ENCODE assay signal across 23 cellular contexts in genomic region chr10:72490951-72491350, GRCh38.
DNase-seq lines count a peak whose midpoint lies in the region; ATAC-seq and TF ChIP-seq lines count a peak whose summit lies in the region.
"Had no signal": no experiment of that assay in that cellular context is flagged by ENCODE, and none has a peak within 500 bp of the region (broad histone marks: within the 10 kb centered on the region; RNA-seq: fewer than 3 reads in every experiment).

No MANE protein-coding gene starts in this region.

- H3K4me3 ChIP-seq in breast epithelium (no peak overlapping the region), WERI-Rb-1 (ENCODE audit: low read depth, low read length) (no peak overlapping the region)
- H3K4me3 ChIP-seq: BLaER1 treated with 17β-estradiol and CSF1 and Interleukin-3, amounts not matched to agents 10 nM and 100 nM; esophagus squamous epithelium; heart left ventricle; tibial artery had no signal

- no peak for ATAC-seq in activated T-helper 17 cell treated with anti-CD3 and anti-CD28 coated beads, Interleukin-2, amount 50 U/mL, for 72 hours (replicated peaks)
- ATAC-seq in HG03520 (IDR thresholded peaks at IDR 0.05; ENCODE audit: unreplicated experiment) = no peak
- ATAC-seq: heart left ventricle; left colon; stimulated activated naive CD8-positive, alpha-beta T cell treated with anti-CD3 and anti-CD28 coated beads, Interleukin-15, Interleukin-2, amounts not matched to agents 100 U/mL and 50 U/mL, for 24 hours had no signal

- intact Hi-C loops in MCF 10A (cut with micrococcal nuclease) = no loop called here
- intact Hi-C loops in breast epithelium (cut with DNase I; ENCODE audit: low total_unique reads) = no loop called here

- POLR2A ChIA-PET in MCF 10A (lab: Yijun Ruan, JAX) = no interaction called here

- H3K9me3 Mint-ChIP-seq in MCF 10A (ENCODE audit: unreplicated experiment) = no peaks in the 10 kb centered on the region
- H3K9me3 Mint-ChIP-seq in activated T-helper 17 cell treated with anti-CD3 and anti-CD28 coated beads, Interleukin-2, amount 50 U/mL, for 72 hours = no peaks in the 10 kb centered on the region
- H3K9me3 Mint-ChIP-seq: naive B cell had no signal

- no peak for TF ChIP-seq CTCF in MCF 10A (IDR thresholded peaks at IDR 0.05; ENCODE audit: unreplicated experiment)
- TF ChIP-seq CTCF in breast epithelium (IDR thresholded peaks at IDR 0.05) = no peak
- TF ChIP-seq CTCF in WERI-Rb-1 (IDR thresholded peaks at IDR 0.05; ENCODE audit: low read depth, low read length) = no peak

- no peaks in the 10 kb centered on the region for H3K27me3 Mint-ChIP-seq in MCF 10A (ENCODE audit: insufficient read depth, unreplicated experiment)
- H3K27me3 Mint-ChIP-seq in activated T-helper 17 cell treated with anti-CD3 and anti-CD28 coated beads, Interleukin-2, amount 50 U/mL, for 72 hours = no peaks in the 10 kb centered on the region
- H3K27me3 Mint-ChIP-seq: naive B cell had no signal

- no peaks in the 10 kb centered on the region for H3K27me3 ChIP-seq in breast epithelium
- H3K27me3 ChIP-seq in WERI-Rb-1 (ENCODE audit: insufficient read depth, low read depth, severe bottlenecking) = no peaks in the 10 kb centered on the region
- H3K27me3 ChIP-seq: BLaER1 treated with 17β-estradiol and CSF1 and Interleukin-3, amounts not matched to agents 10 nM and 100 nM; esophagus squamous epithelium; heart left ventricle; tibial artery had no signal

- H3K36me3 Mint-ChIP-seq in MCF 10A (ENCODE audit: insufficient read depth, unreplicated experiment) = no peaks in the 10 kb centered on the region
- H3K36me3 Mint-ChIP-seq in activated T-helper 17 cell treated with anti-CD3 and anti-CD28 coated beads, Interleukin-2, amount 50 U/mL, for 72 hours (ENCODE audit: low read depth) = no peaks in the 10 kb centered on the region

- DNase-seq in MCF 10A (ENCODE audit: unreplicated experiment) = peak; percentile 23
- DNase-seq in breast epithelium (ENCODE audit: low spot score in 2 of 2) = no peak
- peak; percentile 79 for DNase-seq in amniotic epithelial cell (ENCODE audit: low read depth)
- DNase-seq in fibroblast of peridontal ligament (ENCODE audit: extremely low read depth) = peak; percentile 18
- DNase-seq in kidney tubule cell (ENCODE audit: low spot score) = no peak
- DNase-seq in WERI-Rb-1 = no peak
- DNase-seq: activated CD4-positive, alpha-beta T cell treated with anti-CD3 and anti-CD28 coated beads for 1 hour; activated T-cell treated with anti-CD3 and anti-CD28 coated beads, Interleukin-2, amount 50 U/mL, for 1 hour; Calu3; cerebellar nuclear complex; esophagus squamous epithelium; heart left ventricle; left colon; mesendoderm; naive B cell; NCI-H1417 treated with DMSO at 0.1 percent for 48 hours; NCI-H524; stimulated activated CD4-positive, alpha-beta T cell treated with anti-CD3 and anti-CD28 coated beads, Interleukin-4, amount 100 ng/mL, for 24 hours; stimulated activated naive CD8-positive, alpha-beta T cell treated with anti-CD3 and anti-CD28 coated beads, Interleukin-15, Interleukin-2, amounts not matched to agents 100 U/mL and 50 U/mL, for 24 hours; tibial artery had no signal

- TF ChIP-seq POLR2A in breast epithelium (IDR thresholded peaks at IDR 0.05) = no peak

- no peak overlapping the region for H3K27ac Mint-ChIP-seq in MCF 10A (ENCODE audit: low read depth, unreplicated experiment)
- H3K27ac Mint-ChIP-seq in activated T-helper 17 cell treated with anti-CD3 and anti-CD28 coated beads, Interleukin-2, amount 50 U/mL, for 72 hours = no peak overlapping the region

- H3K4me1 Mint-ChIP-seq in MCF 10A (ENCODE audit: insufficient read depth, unreplicated experiment) = no peaks in the 10 kb centered on the region
- H3K4me1 Mint-ChIP-seq in activated T-helper 17 cell treated with anti-CD3 and anti-CD28 coated beads, Interleukin-2, amount 50 U/mL, for 72 hours = no peaks in the 10 kb centered on the region
- H3K4me1 Mint-ChIP-seq: naive B cell had no signal

- H3K4me1 ChIP-seq in breast epithelium = no peaks in the 10 kb centered on the region
- H3K4me1 ChIP-seq: BLaER1 treated with 17β-estradiol and CSF1 and Interleukin-3, amounts not matched to agents 10 nM and 100 nM; esophagus squamous epithelium; heart left ventricle; tibial artery had no signal

- CTCF ChIA-PET in MCF 10A (lab: Yijun Ruan, JAX) = no interaction called here

- H3K27ac ChIP-seq in breast epithelium = no peak overlapping the region
- H3K27ac ChIP-seq in WERI-Rb-1 = no peak overlapping the region
- H3K27ac ChIP-seq: BLaER1 treated with 17β-estradiol and CSF1 and Interleukin-3, amounts not matched to agents 10 nM and 100 nM; esophagus squamous epithelium; heart left ventricle; tibial artery had no signal

- H3K36me3 ChIP-seq in breast epithelium (no peaks in the 10 kb centered on the region), WERI-Rb-1 (no peaks in the 10 kb centered on the region)
- H3K36me3 ChIP-seq: esophagus squamous epithelium, tibial artery had no signal

- no peaks in the 10 kb centered on the region for H3K9me3 ChIP-seq in breast epithelium
- H3K9me3 ChIP-seq in WERI-Rb-1 (ENCODE audit: severe bottlenecking) = no peaks in the 10 kb centered on the region
- H3K9me3 ChIP-seq: BLaER1 treated with 17β-estradiol and CSF1 and Interleukin-3, amounts not matched to agents 10 nM and 100 nM; esophagus squamous epithelium; heart left ventricle; tibial artery had no signal

- no peak overlapping the region for H3K4me3 Mint-ChIP-seq in MCF 10A (ENCODE audit: unreplicated experiment)
- no peak overlapping the region for H3K4me3 Mint-ChIP-seq in activated T-helper 17 cell treated with anti-CD3 and anti-CD28 coated beads, Interleukin-2, amount 50 U/mL, for 72 hours
- H3K4me3 Mint-ChIP-seq: naive B cell had no signal

- BruUV-seq in MCF 10A (replicated peaks; lab: Mats Ljungman, UMichigan) = no TSS peak

Comparison
In these comparisons a context has a peak if more than half of its experiments do, and no peak if none do; other contexts are left out.
1. DNase-seq: peak in MCF 10A (single experiment), amniotic epithelial cell (single experiment) and fibroblast of peridontal ligament (single experiment); none in breast epithelium (0 of 2), kidney tubule cell (single experiment) and WERI-Rb-1 (single experiment).